8 cellular contexts compared by ENCODE assay signal in the genomic region with DNA sequence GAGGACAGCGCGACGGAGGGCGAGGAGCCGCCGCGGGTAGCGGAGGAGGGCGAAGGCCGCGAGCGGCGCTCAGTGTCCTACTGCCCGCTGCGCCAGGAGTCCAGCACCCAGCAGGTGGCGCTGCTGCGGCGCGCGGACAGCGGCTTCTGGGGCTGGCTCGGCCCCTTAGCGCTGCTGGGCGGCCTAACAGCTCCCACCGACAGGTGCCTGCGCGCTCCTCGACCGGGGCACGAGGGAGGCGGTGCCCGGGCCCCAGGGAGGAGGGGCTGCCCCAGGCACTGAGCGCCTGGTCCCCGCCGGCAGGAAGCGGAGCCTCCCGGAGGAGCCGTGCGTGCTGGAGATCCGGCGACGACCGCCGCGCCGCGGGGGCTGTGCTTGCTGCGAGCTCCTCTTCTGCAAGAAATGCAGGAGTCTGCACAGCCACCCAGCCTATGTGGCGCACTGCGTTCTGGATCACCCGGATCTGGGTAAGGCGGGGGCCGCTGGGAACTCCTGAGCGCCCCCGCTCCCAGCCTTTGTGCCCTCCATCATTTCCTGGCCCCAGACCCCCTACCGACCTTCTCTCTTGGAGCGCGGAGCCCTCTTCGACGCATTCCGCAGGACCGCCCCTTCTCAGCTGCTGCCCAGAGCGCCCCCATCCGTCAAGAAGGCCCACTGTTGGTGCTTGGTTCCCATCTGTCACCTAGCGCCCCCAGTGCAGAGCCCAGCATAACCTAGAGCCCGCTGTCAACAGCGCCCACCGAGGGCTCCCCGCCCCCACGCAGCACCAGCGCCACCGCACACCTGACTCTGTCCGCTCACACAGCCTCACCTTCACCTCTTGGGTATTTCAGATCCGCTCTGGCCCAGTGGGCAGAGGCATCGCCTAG. TPM values are rescaled to one million over a fixed set of nuclear protein-coding genes. Genes with fewer than 3 reads are reported as not detected.
DNase-seq lines count a peak whose midpoint lies in the region; ATAC-seq, FAIRE-seq and TF ChIP-seq lines count a peak whose summit lies in the region.

No MANE protein-coding gene starts in this region.

- 8% methylated on average over 58 of the region's 75 CpGs for WGBS in hepatocyte (ENCODE audit: low lambda C conversion rate, missing lambda C conversion rate)

- H3K4me1 Mint-ChIP-seq in astrocyte (ENCODE audit: low read depth, unreplicated experiment) = peaks cover 15% of the 10 kb centered on the region

- H3K4me1 ChIP-seq in astrocyte (ENCODE audit: insufficient read depth, low read length) = peaks cover 8% of the 10 kb centered on the region
- H3K4me1 ChIP-seq in hepatocyte (ENCODE audit: insufficient read depth) = peaks cover 13% of the 10 kb centered on the region

- no peak for TF ChIP-seq POLR2A in GM12892 (IDR thresholded peaks at IDR 0.05; ENCODE audit: low read depth, low read length)

- H3K4me2 ChIP-seq in astrocyte (ENCODE audit: low read length) (peak overlapping the region; percentile 90), hepatocyte (peak overlapping the region; percentile 97)

- no peaks in the 10 kb centered on the region for H3K9me2 ChIP-seq in hepatocyte (replicated peaks; ENCODE audit: insufficient read depth)

- no peak for FAIRE-seq in GM12892 (lab: Jason Lieb, UNC)
- no peak for FAIRE-seq in astrocyte (lab: Jason Lieb, UNC)

- peak; percentile 58 for TF ChIP-seq CTCF in astrocyte (IDR thresholded peaks at IDR 0.05; ENCODE audit: insufficient read depth, low read depth, low read length)
- TF ChIP-seq CTCF in hepatocyte (IDR thresholded peaks at IDR 0.05; ENCODE audit: poor library complexity) = peak; percentile 94

- peak overlapping the region; percentile 38 for H3K4me3 ChIP-seq in astrocyte (ENCODE audit: insufficient read depth, low read depth, low read length)
- H3K4me3 ChIP-seq in hepatocyte = peak overlapping the region; percentile 60

- H3K36me3 Mint-ChIP-seq in astrocyte (ENCODE audit: low read depth, unreplicated experiment) = no peaks in the 10 kb centered on the region

- H3K27ac Mint-ChIP-seq in astrocyte (ENCODE audit: unreplicated experiment) = peak overlapping the region; percentile 89

- H3K36me3 ChIP-seq in astrocyte (ENCODE audit: insufficient read depth, low read length) (no peaks in the 10 kb centered on the region), hepatocyte (replicated peaks; ENCODE audit: insufficient read depth, low read depth) (no peaks in the 10 kb centered on the region)

- H3K27ac ChIP-seq in astrocyte (ENCODE audit: low read depth, low read length) = no peak overlapping the region
- H3K27ac ChIP-seq in hepatocyte = peak overlapping the region; percentile 51

- H4K20me1 ChIP-seq in astrocyte (ENCODE audit: insufficient read depth, low read length) = no peaks in the 10 kb centered on the region
- no peaks in the 10 kb centered on the region for H4K20me1 ChIP-seq in hepatocyte (ENCODE audit: insufficient read depth, poor library complexity, severe bottlenecking)

- peak overlapping the region; percentile 17 for H3K9ac ChIP-seq in astrocyte (ENCODE audit: low read length)

- peak overlapping the region; percentile 85 for H3K4me3 Mint-ChIP-seq in astrocyte (ENCODE audit: unreplicated experiment)

- H3K27me3 Mint-ChIP-seq in astrocyte (ENCODE audit: low read depth, unreplicated experiment) = peaks cover 17% of the 10 kb centered on the region

- peaks cover 3% of the 10 kb centered on the region for H3K9me3 Mint-ChIP-seq in astrocyte (ENCODE audit: unreplicated experiment)

- H2AFZ ChIP-seq in astrocyte (ENCODE audit: low read depth, low read length) = peak overlapping the region; percentile 90
- peak overlapping the region; percentile 95 for H2AFZ ChIP-seq in hepatocyte

- H3K79me2 ChIP-seq in astrocyte (ENCODE audit: insufficient read depth, low read length) (no peaks in the 10 kb centered on the region), hepatocyte (no peaks in the 10 kb centered on the region)

- ATAC-seq in HG02885 (IDR thresholded peaks at IDR 0.05; ENCODE audit: poor library complexity, unreplicated experiment) (peak; percentile 86), HG03457 (IDR thresholded peaks at IDR 0.05; ENCODE audit: unreplicated experiment) (no peak)

- DNase-seq in GM12892 (ENCODE audit: insufficient read length) = peak; percentile 99
- peak; percentile 84 to 87 for DNase-seq in NCI-H187 (lab: John Stamatoyannopoulos, UW)
- peak; percentile 69 for DNase-seq in T-helper 22 cell (ENCODE audit: low read depth)
- DNase-seq in astrocyte (ENCODE audit: low read depth) = peak; percentile 58
- DNase-seq in hepatocyte (ENCODE audit: low spot score) = peak; percentile 96
- DNase-seq in retina = peak; percentile 98

- H3K9me3 ChIP-seq in astrocyte (ENCODE audit: insufficient read depth, low read depth, low read length) (no peaks in the 10 kb centered on the region), hepatocyte (ENCODE audit: low read depth) (no peaks in the 10 kb centered on the region)

- peaks cover 9% of the 10 kb centered on the region for H3K27me3 ChIP-seq in astrocyte (ENCODE audit: insufficient read depth, low read length)
- H3K27me3 ChIP-seq in hepatocyte = no peaks in the 10 kb centered on the region

RNA-seq across cellular contexts. Expression of a gene that starts 3.7 kb away (rescaled TPM):
- polyA plus RNA-seq in GM12892 (2012; ENCODE audit: missing spikeins) = not detected
- total RNA-seq in astrocyte = not detected in 2 replicates
- total RNA-seq in hepatocyte = not detected in 2 replicates
- polyA plus RNA-seq in hepatocyte = not detected in 2 replicates

RNA-seq across cellular contexts. Expression of a gene that starts 11.3 kb away (rescaled TPM):
- not detected for polyA plus RNA-seq in GM12892 (2012; ENCODE audit: missing spikeins)
- 0.07 TPM in 1 of 2 replicates, not detected in the other for total RNA-seq in astrocyte
- total RNA-seq in hepatocyte = not detected in 2 replicates
- polyA plus RNA-seq in hepatocyte = not detected in 2 replicates

RNA-seq across cellular contexts. Expression of a gene that starts 31.1 kb away (rescaled TPM):
- not detected for polyA plus RNA-seq in GM12892 (2012; ENCODE audit: missing spikeins)
- total RNA-seq in astrocyte = 1.2 and 2.6 TPM in 2 replicates
- total RNA-seq in hepatocyte = 11.2 and 18.0 TPM in 2 replicates
- polyA plus RNA-seq in hepatocyte = 10.8 and 12.0 TPM in 2 replicates

RNA-seq across cellular contexts. Expression of a gene that starts 32.9 kb away (rescaled TPM):
- not detected for polyA plus RNA-seq in GM12892 (2012; ENCODE audit: missing spikeins)
- total RNA-seq in astrocyte (19.1 and 21.7 TPM in 2 replicates), hepatocyte (7.4 and 7.6 TPM in 2 replicates)
- polyA plus RNA-seq in hepatocyte = 7.1 and 8.4 TPM in 2 replicates

RNA-seq across cellular contexts. Expression of a gene that starts 44.9 kb away (rescaled TPM):
- 133 TPM for polyA plus RNA-seq in GM12892 (2012; ENCODE audit: missing spikeins)
- total RNA-seq in astrocyte = 153 and 156 TPM in 2 replicates
- 36.1 and 48.2 TPM in 2 replicates for total RNA-seq in hepatocyte
- 14.8 and 15.7 TPM in 2 replicates for polyA plus RNA-seq in hepatocyte
